Comparison of ENCODE assay signal across 23 cellular contexts in the genomic region with DNA sequence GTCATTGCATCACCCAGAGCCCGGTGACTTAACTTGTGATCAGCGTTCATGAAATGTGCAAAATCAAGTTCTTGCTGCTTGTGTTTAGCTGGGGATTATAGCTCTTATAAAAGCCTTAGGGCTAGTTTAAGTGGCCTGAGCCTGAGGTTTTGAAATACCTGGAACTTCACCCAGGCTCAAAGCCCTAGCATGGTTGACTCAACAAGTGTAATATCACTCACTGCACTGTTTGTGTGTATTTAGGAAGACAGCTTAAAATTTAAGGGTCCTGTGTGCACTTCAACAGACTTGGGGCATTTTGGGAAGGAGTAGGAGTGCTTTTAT.
DNase-seq lines count a peak whose midpoint lies in the region; ATAC-seq and TF ChIP-seq lines count a peak whose summit lies in the region.
"Had no signal": no experiment of that assay in that cellular context is flagged by ENCODE, and none has a peak within 500 bp of the region (broad histone marks: within the 10 kb centered on the region; RNA-seq: fewer than 3 reads in every experiment).

No MANE protein-coding gene starts in this region.

- H3K56ac ChIP-seq in mesendoderm (ENCODE audit: low read length) = no peak overlapping the region

- no peak overlapping the region for H3K4me3 ChIP-seq in hepatocyte
- H3K4me3 ChIP-seq in smooth muscle cell = no peak overlapping the region
- H3K4me3 ChIP-seq in mesendoderm (ENCODE audit: low read length) = no peak overlapping the region
- H3K4me3 ChIP-seq: spleen had no signal

- H3K79me1 ChIP-seq in mesendoderm (ENCODE audit: low read length) = no peaks in the 10 kb centered on the region

- H3K23ac ChIP-seq in mesendoderm (ENCODE audit: low read length) = no peak overlapping the region

- POLR2A ChIA-PET in RWPE1 (lab: Yijun Ruan, JAX; ENCODE audit: low non-redundant PET) = no interaction called here
- POLR2A ChIA-PET in activated CD4-positive, alpha-beta memory T cell treated with anti-CD3 and anti-CD28 coated beads, Interleukin-2, amount 10 ng/mL, durations not matched to agents 7 days and 5 days (lab: Charles Lee) = no interaction called here

- no peak overlapping the region for H3K4me3 Mint-ChIP-seq in activated CD4-positive, alpha-beta memory T cell treated with anti-CD3 and anti-CD28 coated beads, Interleukin-2, amount 10 ng/mL, durations not matched to agents 7 days and 5 days
- H3K4me3 Mint-ChIP-seq in activated T-cell treated with anti-CD3 and anti-CD28 coated beads, Interleukin-2, amount 50 U/mL, for 4 hours = no peak overlapping the region
- H3K4me3 Mint-ChIP-seq: activated naive CD4-positive, alpha-beta T cell treated with anti-CD3 and anti-CD28 coated beads, Interleukin-2, amount 50 U/mL, for 24 hours; activated T-helper 17 cell treated with anti-CD3 and anti-CD28 coated beads, Interleukin-2, amount 50 U/mL, for 72 hours; central memory CD8-positive, alpha-beta T cell; natural killer cell treated with Interleukin-12 subunit alpha and Interleukin-12 subunit beta and Interleukin-15 and Interleukin-18, amount 100 ng/mL, for 72 hours; stimulated activated memory B cell treated with anti-CD40 and anti-IgM and Interleukin-4, amounts not matched to agents 10 μg/mL and 1 μg/mL and 100 μg/mL, for 72 hours had no signal

- H4K8ac ChIP-seq in mesendoderm (ENCODE audit: low read depth, low read length) = no peak overlapping the region

- H4K5ac ChIP-seq in mesendoderm (ENCODE audit: low read length) = no peak overlapping the region

- H4K20me1 ChIP-seq in hepatocyte (ENCODE audit: insufficient read depth, poor library complexity, severe bottlenecking) = no peaks in the 10 kb centered on the region
- no peaks in the 10 kb centered on the region for H4K20me1 ChIP-seq in smooth muscle cell (ENCODE audit: low read depth)

- ATAC-seq in GM18502 (IDR thresholded peaks at IDR 0.05; ENCODE audit: poor library complexity, unreplicated experiment) = no peak
- no peak for ATAC-seq in activated T-cell treated with anti-CD3 and anti-CD28 coated beads, Interleukin-2, amount 50 U/mL, for 4 hours
- ATAC-seq: activated T-helper 17 cell treated with anti-CD3 and anti-CD28 coated beads, Interleukin-2, amount 50 U/mL, for 72 hours; natural killer cell treated with Interleukin-12 subunit alpha and Interleukin-12 subunit beta and Interleukin-15 and Interleukin-18, amount 100 ng/mL, for 72 hours; stimulated activated memory B cell treated with anti-CD40 and anti-IgM and Interleukin-4, amounts not matched to agents 10 μg/mL and 1 μg/mL and 100 μg/mL, for 72 hours had no signal

- peak; percentile 19 for DNase-seq in ELF-1 (ENCODE audit: low read depth, low spot score)
- peak; percentile 57 for DNase-seq in RWPE1 (ENCODE audit: low spot score)
- peak; percentile 11 for DNase-seq in hepatocyte (ENCODE audit: low spot score)
- no peak for DNase-seq in smooth muscle cell (lab: John Stamatoyannopoulos, UW; ENCODE audit: unreplicated experiment)
- no peak for DNase-seq in mesendoderm
- DNase-seq in activated CD4-positive, alpha-beta memory T cell treated with anti-CD3 and anti-CD28 coated beads, Interleukin-2, amount 10 ng/mL, durations not matched to agents 7 days and 5 days = no peak
- no peak for DNase-seq in activated T-cell treated with anti-CD3 and anti-CD28 coated beads, Interleukin-2, amount 50 U/mL, for 4 hours
- DNase-seq: activated CD4-positive, alpha-beta T cell treated with anti-CD3 and anti-CD28 coated beads, Interleukin-2, amount 50 U/mL, for 1 hour; anterior cingulate cortex; dermis blood vessel endothelial cell; DMS 273 treated with DMSO at 0.1 percent for 48 hours; NCI-H1048; NCI-H1930; NCI-H69; retina; spleen; stimulated activated CD4-positive, alpha-beta T cell treated with anti-CD3 and anti-CD28 coated beads, Interleukin-2, amount 100 ng/mL, for 48 hours had no signal

- H3K4me1 Mint-ChIP-seq in activated CD4-positive, alpha-beta memory T cell treated with anti-CD3 and anti-CD28 coated beads, Interleukin-2, amount 10 ng/mL, durations not matched to agents 7 days and 5 days = no peaks in the 10 kb centered on the region
- peaks cover 11% of the 10 kb centered on the region for H3K4me1 Mint-ChIP-seq in activated T-cell treated with anti-CD3 and anti-CD28 coated beads, Interleukin-2, amount 50 U/mL, for 4 hours (ENCODE audit: low read depth)
- H3K4me1 Mint-ChIP-seq: activated T-helper 17 cell treated with anti-CD3 and anti-CD28 coated beads, Interleukin-2, amount 50 U/mL, for 72 hours; central memory CD8-positive, alpha-beta T cell; stimulated activated memory B cell treated with anti-CD40 and anti-IgM and Interleukin-4, amounts not matched to agents 10 μg/mL and 1 μg/mL and 100 μg/mL, for 72 hours had no signal

- H3K4ac ChIP-seq in mesendoderm (ENCODE audit: low read depth, low read length) = no peak overlapping the region

- TF ChIP-seq CTCF in RWPE1 (conservative IDR thresholded peaks at IDR 0.05; ENCODE audit: low read depth) = no peak
- TF ChIP-seq CTCF in hepatocyte (IDR thresholded peaks at IDR 0.05; ENCODE audit: poor library complexity) = no peak
- no peak for TF ChIP-seq CTCF in smooth muscle cell (IDR thresholded peaks at IDR 0.05; ENCODE audit: borderline replicate concordance, insufficient read depth, poor library complexity, severe bottlenecking)

- H3K4me2 ChIP-seq in hepatocyte = no peak overlapping the region
- H3K4me2 ChIP-seq in smooth muscle cell = no peak overlapping the region
- H3K4me2 ChIP-seq in mesendoderm (ENCODE audit: low read length) = no peak overlapping the region

- H3K9ac ChIP-seq in smooth muscle cell (ENCODE audit: low read depth) (no peak overlapping the region), mesendoderm (ENCODE audit: low read length) (no peak overlapping the region)

- H3K9me3 Mint-ChIP-seq in activated CD4-positive, alpha-beta memory T cell treated with anti-CD3 and anti-CD28 coated beads, Interleukin-2, amount 10 ng/mL, durations not matched to agents 7 days and 5 days = peaks cover 2% of the 10 kb centered on the region
- no peaks in the 10 kb centered on the region for H3K9me3 Mint-ChIP-seq in activated T-cell treated with anti-CD3 and anti-CD28 coated beads, Interleukin-2, amount 50 U/mL, for 4 hours
- H3K9me3 Mint-ChIP-seq: activated naive CD4-positive, alpha-beta T cell treated with anti-CD3 and anti-CD28 coated beads, Interleukin-2, amount 50 U/mL, for 24 hours; natural killer cell treated with Interleukin-12 subunit alpha and Interleukin-12 subunit beta and Interleukin-15 and Interleukin-18, amount 100 ng/mL, for 72 hours had no signal

- no peak overlapping the region for H3K27ac ChIP-seq in RWPE1
- H3K27ac ChIP-seq in hepatocyte = no peak overlapping the region
- peak overlapping the region; percentile 31 for H3K27ac ChIP-seq in smooth muscle cell (ENCODE audit: low read depth)
- H3K27ac ChIP-seq in mesendoderm (ENCODE audit: low read depth, low read length) = no peak overlapping the region
- H3K27ac ChIP-seq: spleen had no signal

- H3F3A ChIP-seq in smooth muscle cell (ENCODE audit: low read depth) = no peaks in the 10 kb centered on the region

- H3K27me3 ChIP-seq in hepatocyte (no peaks in the 10 kb centered on the region), smooth muscle cell (ENCODE audit: low read depth) (no peaks in the 10 kb centered on the region), mesendoderm (ENCODE audit: insufficient read depth, low read length, poor library complexity) (no peaks in the 10 kb centered on the region)
- H3K27me3 ChIP-seq: spleen had no signal

- H2AK5ac ChIP-seq in mesendoderm (ENCODE audit: low read length) = no peak overlapping the region

- H2BK5ac ChIP-seq in mesendoderm (ENCODE audit: low read length) = no peak overlapping the region

- H3K79me2 ChIP-seq in hepatocyte = no peaks in the 10 kb centered on the region
- no peaks in the 10 kb centered on the region for H3K79me2 ChIP-seq in smooth muscle cell (ENCODE audit: low read depth)
- no peaks in the 10 kb centered on the region for H3K79me2 ChIP-seq in mesendoderm (ENCODE audit: control insufficient read depth, insufficient read depth, low read length)

- no peak overlapping the region for H3K27ac Mint-ChIP-seq in activated CD4-positive, alpha-beta memory T cell treated with anti-CD3 and anti-CD28 coated beads, Interleukin-2, amount 10 ng/mL, durations not matched to agents 7 days and 5 days
- H3K27ac Mint-ChIP-seq: activated naive CD4-positive, alpha-beta T cell treated with anti-CD3 and anti-CD28 coated beads, Interleukin-2, amount 50 U/mL, for 24 hours; activated T-helper 17 cell treated with anti-CD3 and anti-CD28 coated beads, Interleukin-2, amount 50 U/mL, for 72 hours; natural killer cell treated with Interleukin-12 subunit alpha and Interleukin-12 subunit beta and Interleukin-15 and Interleukin-18, amount 100 ng/mL, for 72 hours; stimulated activated memory B cell treated with anti-CD40 and anti-IgM and Interleukin-4, amounts not matched to agents 10 μg/mL and 1 μg/mL and 100 μg/mL, for 72 hours had no signal

- H3K4me1 ChIP-seq in hepatocyte (ENCODE audit: insufficient read depth) = no peaks in the 10 kb centered on the region
- no peaks in the 10 kb centered on the region for H3K4me1 ChIP-seq in smooth muscle cell (ENCODE audit: low read depth)
- H3K4me1 ChIP-seq in mesendoderm (ENCODE audit: control insufficient read depth, low read depth, low read length) = no peaks in the 10 kb centered on the region
- H3K4me1 ChIP-seq: spleen had no signal

- H3K36me3 Mint-ChIP-seq in activated CD4-positive, alpha-beta memory T cell treated with anti-CD3 and anti-CD28 coated beads, Interleukin-2, amount 10 ng/mL, durations not matched to agents 7 days and 5 days (ENCODE audit: low read depth) = no peaks in the 10 kb centered on the region
- no peaks in the 10 kb centered on the region for H3K36me3 Mint-ChIP-seq in activated T-cell treated with anti-CD3 and anti-CD28 coated beads, Interleukin-2, amount 50 U/mL, for 4 hours (ENCODE audit: insufficient read depth)
- H3K36me3 Mint-ChIP-seq: activated naive CD4-positive, alpha-beta T cell treated with anti-CD3 and anti-CD28 coated beads, Interleukin-2, amount 50 U/mL, for 24 hours; natural killer cell treated with Interleukin-12 subunit alpha and Interleukin-12 subunit beta and Interleukin-15 and Interleukin-18, amount 100 ng/mL, for 72 hours; stimulated activated memory B cell treated with anti-CD40 and anti-IgM and Interleukin-4, amounts not matched to agents 10 μg/mL and 1 μg/mL and 100 μg/mL, for 72 hours had no signal

- no peak overlapping the region for H2BK15ac ChIP-seq in mesendoderm (replicated peaks; ENCODE audit: low read depth)

- H3K18ac ChIP-seq in mesendoderm (ENCODE audit: low read length) = no peak overlapping the region

- H2AFZ ChIP-seq in hepatocyte = no peak overlapping the region
- H2AFZ ChIP-seq in smooth muscle cell (ENCODE audit: low read depth) = no peak overlapping the region

- H2BK120ac ChIP-seq in mesendoderm (ENCODE audit: low read depth, low read length) = no peak overlapping the region

- no peaks in the 10 kb centered on the region for H3K36me3 ChIP-seq in hepatocyte (replicated peaks; ENCODE audit: insufficient read depth, low read depth)
- H3K36me3 ChIP-seq in smooth muscle cell (ENCODE audit: low read depth) = no peaks in the 10 kb centered on the region
- H3K36me3 ChIP-seq in mesendoderm (ENCODE audit: control insufficient read depth, insufficient read depth, low read length) = no peaks in the 10 kb centered on the region
- H3K36me3 ChIP-seq: spleen had no signal

- no peaks in the 10 kb centered on the region for H3K27me3 Mint-ChIP-seq in activated CD4-positive, alpha-beta memory T cell treated with anti-CD3 and anti-CD28 coated beads, Interleukin-2, amount 10 ng/mL, durations not matched to agents 7 days and 5 days
- H3K27me3 Mint-ChIP-seq in activated T-cell treated with anti-CD3 and anti-CD28 coated beads, Interleukin-2, amount 50 U/mL, for 4 hours (ENCODE audit: low read depth) = no peaks in the 10 kb centered on the region
- H3K27me3 Mint-ChIP-seq: activated naive CD4-positive, alpha-beta T cell treated with anti-CD3 and anti-CD28 coated beads, Interleukin-2, amount 50 U/mL, for 24 hours; stimulated activated memory B cell treated with anti-CD40 and anti-IgM and Interleukin-4, amounts not matched to agents 10 μg/mL and 1 μg/mL and 100 μg/mL, for 72 hours had no signal

- H3K9me3 ChIP-seq in hepatocyte (ENCODE audit: low read depth) = no peaks in the 10 kb centered on the region
- H3K9me3 ChIP-seq in smooth muscle cell (replicated peaks; ENCODE audit: low read depth) = no peaks in the 10 kb centered on the region

- no peaks in the 10 kb centered on the region for H3K9me2 ChIP-seq in hepatocyte (replicated peaks; ENCODE audit: insufficient read depth)

- CTCF ChIA-PET in RWPE1 (lab: Yijun Ruan, JAX) = interaction anchor here (0.7 kb wide), 1 partner anchor 30 kb away, joined by 3 read pairs; no protein-coding TSS in a partner anchor
- CTCF ChIA-PET in activated CD4-positive, alpha-beta memory T cell treated with anti-CD3 and anti-CD28 coated beads, Interleukin-2, amount 10 ng/mL, durations not matched to agents 7 days and 5 days (lab: Charles Lee) = interaction anchor here (0.6 kb wide), 1 partner anchor 30 kb away, joined by 3 read pairs; no protein-coding TSS in a partner anchor

- WGBS in hepatocyte (ENCODE audit: low lambda C conversion rate, missing lambda C conversion rate) = 69% methylated on average over 2 of the region's 2 CpGs
- WGBS in smooth muscle cell (ENCODE audit: low lambda C conversion rate) = 59% methylated on average over 2 of the region's 2 CpGs
- no CpG with 5 or more reads among the region's 2 CpGs for WGBS in mesendoderm (ENCODE audit: extremely low coverage, insufficient coverage, low lambda C conversion rate)

Comparison
In these comparisons a context has a peak if more than half of its experiments do, and no peak if none do; other contexts are left out.
1. DNase-seq: peak in ELF-1 (single experiment), RWPE1 (single experiment) and hepatocyte (single experiment); none in smooth muscle cell (single experiment), mesendoderm (single experiment), activated CD4-positive, alpha-beta memory T cell treated with anti-CD3 and anti-CD28 coated beads, Interleukin-2, amount 10 ng/mL, durations not matched to agents 7 days and 5 days (single experiment) and activated T-cell treated with anti-CD3 and anti-CD28 coated beads, Interleukin-2, amount 50 U/mL, for 4 hours (single experiment).